Comparison of ENCODE assay signal across 20 cellular contexts in genomic region chr16:3073448-3073847, GRCh38. TPM values are rescaled to one million over a fixed set of nuclear protein-coding genes. Genes with fewer than 3 reads are reported as not detected.
DNase-seq lines count a peak whose midpoint lies in the region; ATAC-seq, FAIRE-seq and TF ChIP-seq lines count a peak whose summit lies in the region.
"Had no signal": no experiment of that assay in that cellular context is flagged by ENCODE, and none has a peak within 500 bp of the region (broad histone marks: within the 10 kb centered on the region; RNA-seq: fewer than 3 reads in every experiment).

No MANE protein-coding gene starts in this region.

- no peak for TF ChIP-seq EP300 in HepG2 (IDR thresholded peaks at IDR 0.05; ENCODE audit: low read depth in 2 of 2, low read length in 2 of 2)
- TF ChIP-seq EP300 in HepG2 (CRISPR knock-in tag; IDR thresholded peaks at IDR 0.05; ENCODE audit: borderline replicate concordance): no peak

- TF ChIP-seq CTCF in HepG2 (CRISPR knock-in tag; IDR thresholded peaks at IDR 0.05): no peak

- no peaks in the 10 kb centered on the region for H3K79me2 ChIP-seq in HepG2 (ENCODE audit: insufficient read depth, low read length)

- peaks cover 9% of the 10 kb centered on the region for H3K36me3 Mint-ChIP-seq in activated naive CD4-positive, alpha-beta T cell treated with anti-CD3 and anti-CD28 coated beads, Interleukin-2, amount 50 U/mL, for 24 hours
- H3K36me3 Mint-ChIP-seq in T-helper 2 cell treated with Interferon-gamma antibody and Interleukin-4, amounts not matched to agents 5 μg/mL and 100 μg/mL, for 36 hours (ENCODE audit: low read depth): peaks cover 65% of the 10 kb centered on the region

- peaks cover 86% of the 10 kb centered on the region for H3K4me1 Mint-ChIP-seq in activated naive CD4-positive, alpha-beta T cell treated with anti-CD3 and anti-CD28 coated beads, Interleukin-2, amount 50 U/mL, for 24 hours
- peaks cover 79% of the 10 kb centered on the region for H3K4me1 Mint-ChIP-seq in T-helper 2 cell treated with Interferon-gamma antibody and Interleukin-4, amounts not matched to agents 5 μg/mL and 100 μg/mL, for 36 hours (ENCODE audit: low read depth)
- H3K4me1 Mint-ChIP-seq in stimulated activated naive CD8-positive, alpha-beta T cell treated with anti-CD3 and anti-CD28 coated beads, Interleukin-15, amount 100 ng/mL, for 72 hours: peaks cover 91% of the 10 kb centered on the region

- in situ Hi-C loops in HepG2 (cut with HindIII; ENCODE audit: extremely low pct_ligation_motif_present, low pct_unique_long_range_greater_than_20kb): no loop called here

- no TSS peak for BruUV-seq in HepG2 (replicated peaks; lab: Mats Ljungman, UMichigan)

- intact Hi-C loops in HepG2 (cut with micrococcal nuclease; ENCODE audit: unreplicated experiment): no loop called here

- H3K4me3 Mint-ChIP-seq in activated naive CD4-positive, alpha-beta T cell treated with anti-CD3 and anti-CD28 coated beads, Interleukin-2, amount 50 U/mL, for 24 hours: peak overlapping the region; percentile 39
- H3K4me3 Mint-ChIP-seq in T-helper 2 cell treated with Interferon-gamma antibody and Interleukin-4, amounts not matched to agents 5 μg/mL and 100 μg/mL, for 36 hours: peak overlapping the region; percentile 80
- peak overlapping the region; percentile 85 to 87 for H3K4me3 Mint-ChIP-seq in stimulated activated naive CD8-positive, alpha-beta T cell treated with anti-CD3 and anti-CD28 coated beads, Interleukin-15, amount 100 ng/mL, for 72 hours

- DNase-seq in activated naive CD4-positive, alpha-beta T cell treated with anti-CD3 and anti-CD28 coated beads, Interleukin-2, amount 50 U/mL, for 16 hours: no peak
- DNase-seq in T-helper 2 cell treated with Interferon-gamma antibody and Interleukin-4, amounts not matched to agents 5 μg/mL and 100 μg/mL, for 36 hours (ENCODE audit: low spot score): no peak
- DNase-seq in effector memory CD4-positive, alpha-beta T cell: no peak
- no peak for DNase-seq in stimulated activated naive CD8-positive, alpha-beta T cell treated with anti-CD3 and anti-CD28 coated beads, Interleukin-15, amount 100 ng/mL, for 72 hours
- DNase-seq in HepG2 (ENCODE audit: low spot score): no peak
- DNase-seq in HuH-7.5 (ENCODE audit: low spot score): no peak
- DNase-seq in stimulated activated naive CD4-positive, alpha-beta T cell (lab: John Stamatoyannopoulos, UW): no peak
- DNase-seq: activated gamma-delta T cell treated with Interleukin-2 at 50 U/mL for 16 hours, EL, GM23248, left lung, NCI-H1417 treated with DMSO at 0.1 percent for 48 hours, NCI-H2171, NCI-H69, nucleus accumbens, testis had no signal

- peaks cover 11% of the 10 kb centered on the region for H3K36me3 ChIP-seq in effector memory CD4-positive, alpha-beta T cell (ENCODE audit: control insufficient read depth, insufficient read depth, low read length)
- peaks cover 2% of the 10 kb centered on the region in 2 experiments; a peak in 1 of 5 replicates for H3K36me3 ChIP-seq in HepG2 (replicated peaks in 1 of 2; ENCODE audit: control insufficient read depth in 1 of 2, insufficient read depth in 2 of 2, low read length in 2 of 2)

- peak overlapping the region; percentile 79 for H3K27ac Mint-ChIP-seq in activated naive CD4-positive, alpha-beta T cell treated with anti-CD3 and anti-CD28 coated beads, Interleukin-2, amount 50 U/mL, for 24 hours
- H3K27ac Mint-ChIP-seq in T-helper 2 cell treated with Interferon-gamma antibody and Interleukin-4, amounts not matched to agents 5 μg/mL and 100 μg/mL, for 36 hours: peak overlapping the region; percentile 98
- peak overlapping the region; percentile 30 to 91 for H3K27ac Mint-ChIP-seq in stimulated activated naive CD8-positive, alpha-beta T cell treated with anti-CD3 and anti-CD28 coated beads, Interleukin-15, amount 100 ng/mL, for 72 hours

- no peaks in the 10 kb centered on the region for H3K9me3 ChIP-seq in effector memory CD4-positive, alpha-beta T cell (ENCODE audit: control insufficient read depth, low read length)
- H3K9me3 ChIP-seq in HepG2 (ENCODE audit: low read length): no peaks in the 10 kb centered on the region
- H3K9me3 ChIP-seq: left lung, testis had no signal

- no peak for TF ChIP-seq RAD21 in HepG2 (CRISPR knock-in tag; IDR thresholded peaks at IDR 0.05)

- no peak for FAIRE-seq in HepG2 (lab: Jason Lieb, UNC)
- FAIRE-seq: colon had no signal

- H3K27me3 Mint-ChIP-seq in activated naive CD4-positive, alpha-beta T cell treated with anti-CD3 and anti-CD28 coated beads, Interleukin-2, amount 50 U/mL, for 24 hours: no peaks in the 10 kb centered on the region
- no peaks in the 10 kb centered on the region for H3K27me3 Mint-ChIP-seq in T-helper 2 cell treated with Interferon-gamma antibody and Interleukin-4, amounts not matched to agents 5 μg/mL and 100 μg/mL, for 36 hours (ENCODE audit: low read depth)
- H3K27me3 Mint-ChIP-seq in stimulated activated naive CD8-positive, alpha-beta T cell treated with anti-CD3 and anti-CD28 coated beads, Interleukin-15, amount 100 ng/mL, for 72 hours: no peaks in the 10 kb centered on the region

- POLR2A ChIA-PET in HepG2 (lab: Yijun Ruan, JAX): interaction anchor here (3.8 kb wide), 1 partner anchor 8 kb away, joined by 20 read pairs; the partner anchor contains the start of gene IL32

- H3K4me1 ChIP-seq in effector memory CD4-positive, alpha-beta T cell (ENCODE audit: control insufficient read depth, insufficient read depth, low read length, poor library complexity, severe bottlenecking): peaks cover 88% of the 10 kb centered on the region
- H3K4me1 ChIP-seq in HepG2 (ENCODE audit: insufficient read depth, low read length): peaks cover 9% of the 10 kb centered on the region

- no peaks in the 10 kb centered on the region for H3K27me3 ChIP-seq in effector memory CD4-positive, alpha-beta T cell (replicated peaks; ENCODE audit: control insufficient read depth, insufficient read depth, low read length, poor library complexity, severe bottlenecking)
- H3K27me3 ChIP-seq in HepG2 (ENCODE audit: control insufficient read depth in 1 of 2, insufficient read depth in 2 of 2, low read length in 2 of 2): peaks cover 2 to 13% of the 10 kb centered on the region in 2 experiments; a peak in 3 of 5 replicates
- H3K27me3 ChIP-seq: left lung, testis had no signal

- CTCF ChIA-PET in HepG2 (lab: Yijun Ruan, JAX; ENCODE audit: low intra/inter-chr PET ratio, low total read pairs): no interaction called here

- no peak overlapping the region for H3K4me3 ChIP-seq in effector memory CD4-positive, alpha-beta T cell (ENCODE audit: insufficient read depth, low read depth, low read length, poor library complexity, severe bottlenecking)
- H3K4me3 ChIP-seq in HepG2 (replicated peaks in 1 of 3; ENCODE audit: insufficient read depth in 1 of 3, low read depth in 2 of 3, low read length in 3 of 3): no peak overlapping the region
- H3K4me3 ChIP-seq: GM23248, left lung, testis had no signal

- H3K4me2 ChIP-seq in HepG2 (ENCODE audit: low read depth, low read length): no peak overlapping the region

- peak overlapping the region; percentile 37 for H3K27ac ChIP-seq in effector memory CD4-positive, alpha-beta T cell (ENCODE audit: insufficient read depth, low read length, poor library complexity, severe bottlenecking)
- no peak overlapping the region for H3K27ac ChIP-seq in HepG2 (ENCODE audit: extremely low read length, insufficient read depth, low read length)
- H3K27ac ChIP-seq: GM23248, testis had no signal

- WGBS in HepG2 (ENCODE audit: low lambda C conversion rate): 45% methylated on average over 7 of the region's 7 CpGs

- no peak overlapping the region for H3K9ac ChIP-seq in HepG2 (ENCODE audit: insufficient read depth, low read depth, low read length)
- H3K9ac ChIP-seq: GM23248 had no signal

- no peak for TF ChIP-seq POLR2A in HepG2 (IDR thresholded peaks at IDR 0.05; ENCODE audit: insufficient read depth in 1 of 2, low read depth in 2 of 2, low read length in 2 of 2)

- no peak for ATAC-seq in stimulated activated naive CD8-positive, alpha-beta T cell treated with anti-CD3 and anti-CD28 coated beads, Interleukin-15, amount 100 ng/mL, for 72 hours
- no peak for ATAC-seq in HepG2
- ATAC-seq: left lung had no signal

- no peak overlapping the region for H2AFZ ChIP-seq in HepG2 (ENCODE audit: low read length)
- H2AFZ ChIP-seq: GM23248 had no signal

- H4K20me1 ChIP-seq in HepG2 (ENCODE audit: insufficient read depth, low read length): no peaks in the 10 kb centered on the region

- no peaks in the 10 kb centered on the region for H3K9me3 Mint-ChIP-seq in activated naive CD4-positive, alpha-beta T cell treated with anti-CD3 and anti-CD28 coated beads, Interleukin-2, amount 50 U/mL, for 24 hours
- H3K9me3 Mint-ChIP-seq in T-helper 2 cell treated with Interferon-gamma antibody and Interleukin-4, amounts not matched to agents 5 μg/mL and 100 μg/mL, for 36 hours: peaks cover 5% of the 10 kb centered on the region
- H3K9me3 Mint-ChIP-seq in stimulated activated naive CD8-positive, alpha-beta T cell treated with anti-CD3 and anti-CD28 coated beads, Interleukin-15, amount 100 ng/mL, for 72 hours: no peaks in the 10 kb centered on the region

RNA-seq across cellular contexts. Expression of gene IL32, which starts 8.0 kb away (rescaled TPM):
- total RNA-seq in HepG2 (2016; rRNA removed; fragmentation: Illumina TruSeq; extraction: Trizol): 115 and 127 TPM in 2 replicates
- 34.9 and 36.3 TPM in 2 replicates for total RNA-seq in HepG2 (2016; cell fraction: cytosol; rRNA removed; fragmentation: Illumina TruSeq; extraction: Trizol; ENCODE audit: low read depth)
- 122 and 128 TPM in 2 replicates for total RNA-seq in HepG2 (2016; cell fraction: insoluble cytoplasmic fraction; rRNA removed; fragmentation: Illumina TruSeq; extraction: Trizol)
- total RNA-seq in HepG2 (2016; cell fraction: membrane; rRNA removed; fragmentation: Illumina TruSeq; extraction: Trizol): 38.8 and 44.9 TPM in 2 replicates
- 61.4 and 65.7 TPM in 2 replicates for total RNA-seq in HepG2 (2016; cell fraction: nucleus; rRNA removed; fragmentation: Illumina TruSeq; extraction: Trizol)
- polyA plus RNA-seq in HepG2 (2011; rRNA removed): 165 and 258 TPM in 2 replicates
- 234 and 307 TPM in 2 replicates for polyA plus RNA-seq in HepG2 (2011; cell fraction: cytosol; rRNA removed)
- 204 and 358 TPM in 2 replicates for polyA plus RNA-seq in HepG2 (2011; cell fraction: nucleus; rRNA removed)
- 293 and 476 TPM in 2 replicates for polyA plus RNA-seq in HepG2 (2012)
- 97.2 and 118 TPM in 2 replicates for polyA plus RNA-seq in HepG2 (2016; cell fraction: cytosol; fragmentation: Illumina TruSeq; extraction: Trizol; ENCODE audit: low read depth)
- polyA plus RNA-seq in HepG2 (2016; cell fraction: insoluble cytoplasmic fraction; fragmentation: Illumina TruSeq; extraction: Trizol; ENCODE audit: low read depth): 284 and 327 TPM in 2 replicates
- polyA plus RNA-seq in HepG2 (2016; cell fraction: membrane; fragmentation: Illumina TruSeq; extraction: Trizol; ENCODE audit: low read depth): 84.7 and 107 TPM in 2 replicates
- 211 and 224 TPM in 2 replicates for polyA plus RNA-seq in HepG2 (2016; cell fraction: nucleus; fragmentation: Illumina TruSeq; extraction: Trizol; ENCODE audit: insufficient read depth, low read depth)
- 6.3 and 96.8 TPM in 2 replicates for polyA minus RNA-seq in HepG2 (2011; rRNA and poly(A)+ RNA removed; ENCODE audit: low replicate concordance)
- polyA minus RNA-seq in HepG2 (2011; cell fraction: cytosol; rRNA and poly(A)+ RNA removed): 73.6 and 109 TPM in 2 replicates
- 73.1 and 123 TPM in 2 replicates for polyA minus RNA-seq in HepG2 (2011; cell fraction: nucleus; rRNA and poly(A)+ RNA removed)

RNA-seq across cellular contexts. Expression of gene ZSCAN10, which starts 25.6 kb away (rescaled TPM):
- not detected in 2 replicates for total RNA-seq in HepG2 (2016; rRNA removed; fragmentation: Illumina TruSeq; extraction: Trizol)
- total RNA-seq in HepG2 (2016; cell fraction: cytosol; rRNA removed; fragmentation: Illumina TruSeq; extraction: Trizol; ENCODE audit: low read depth): not detected in 2 replicates
- 0.06 TPM in 1 of 2 replicates, not detected in the other for total RNA-seq in HepG2 (2016; cell fraction: insoluble cytoplasmic fraction; rRNA removed; fragmentation: Illumina TruSeq; extraction: Trizol)
- total RNA-seq in HepG2 (2016; cell fraction: membrane; rRNA removed; fragmentation: Illumina TruSeq; extraction: Trizol): not detected in 2 replicates
- 0.16 TPM in 1 of 2 replicates, not detected in the other for total RNA-seq in HepG2 (2016; cell fraction: nucleus; rRNA removed; fragmentation: Illumina TruSeq; extraction: Trizol)
- polyA plus RNA-seq in HepG2 (2011; rRNA removed): not detected in 2 replicates
- polyA plus RNA-seq in HepG2 (2011; cell fraction: cytosol; rRNA removed): 0.04 TPM in 1 of 2 replicates, not detected in the other
- polyA plus RNA-seq in HepG2 (2011; cell fraction: nucleus; rRNA removed): 0.31 and 0.82 TPM in 2 replicates
- polyA plus RNA-seq in HepG2 (2012): 0.11 and 0.17 TPM in 2 replicates
- not detected in 2 replicates for polyA plus RNA-seq in HepG2 (2016; cell fraction: cytosol; fragmentation: Illumina TruSeq; extraction: Trizol; ENCODE audit: low read depth)
- 0.16 TPM in 1 of 2 replicates, not detected in the other for polyA plus RNA-seq in HepG2 (2016; cell fraction: insoluble cytoplasmic fraction; fragmentation: Illumina TruSeq; extraction: Trizol; ENCODE audit: low read depth)
- not detected in 2 replicates for polyA plus RNA-seq in HepG2 (2016; cell fraction: membrane; fragmentation: Illumina TruSeq; extraction: Trizol; ENCODE audit: low read depth)
- not detected in 2 replicates for polyA plus RNA-seq in HepG2 (2016; cell fraction: nucleus; fragmentation: Illumina TruSeq; extraction: Trizol; ENCODE audit: insufficient read depth, low read depth)
- not detected in 2 replicates for polyA minus RNA-seq in HepG2 (2011; rRNA and poly(A)+ RNA removed; ENCODE audit: low replicate concordance)
- not detected in 2 replicates for polyA minus RNA-seq in HepG2 (2011; cell fraction: cytosol; rRNA and poly(A)+ RNA removed)
- not detected in 2 replicates for polyA minus RNA-seq in HepG2 (2011; cell fraction: nucleus; rRNA and poly(A)+ RNA removed)
- total RNA-seq: GM23248, left lung, renal cortical epithelial cell had no signal
- polyA plus RNA-seq: AG04450 had no signal

RNA-seq across cellular contexts. Expression of gene MMP25, which starts 27.1 kb away (rescaled TPM):
- total RNA-seq in HepG2 (2016; rRNA removed; fragmentation: Illumina TruSeq; extraction: Trizol): 0.04 TPM in 1 of 2 replicates, not detected in the other
- 0.18 TPM in 1 of 2 replicates, not detected in the other for total RNA-seq in HepG2 (2016; cell fraction: cytosol; rRNA removed; fragmentation: Illumina TruSeq; extraction: Trizol; ENCODE audit: low read depth)
- total RNA-seq in HepG2 (2016; cell fraction: insoluble cytoplasmic fraction; rRNA removed; fragmentation: Illumina TruSeq; extraction: Trizol): 0.02 TPM in 1 of 2 replicates, not detected in the other
- 0.15 and 0.17 TPM in 2 replicates for total RNA-seq in HepG2 (2016; cell fraction: membrane; rRNA removed; fragmentation: Illumina TruSeq; extraction: Trizol)
- not detected in 2 replicates for total RNA-seq in HepG2 (2016; cell fraction: nucleus; rRNA removed; fragmentation: Illumina TruSeq; extraction: Trizol)
- polyA plus RNA-seq in HepG2 (2011; rRNA removed): 0.07 and 0.08 TPM in 2 replicates
- polyA plus RNA-seq in HepG2 (2011; cell fraction: cytosol; rRNA removed): 0.04 TPM in 1 of 2 replicates, not detected in the other
- 0.14 and 0.21 TPM in 2 replicates for polyA plus RNA-seq in HepG2 (2011; cell fraction: nucleus; rRNA removed)
- polyA plus RNA-seq in HepG2 (2012): 0.09 and 0.27 TPM in 2 replicates
- not detected in 2 replicates for polyA plus RNA-seq in HepG2 (2016; cell fraction: cytosol; fragmentation: Illumina TruSeq; extraction: Trizol; ENCODE audit: low read depth)
- polyA plus RNA-seq in HepG2 (2016; cell fraction: insoluble cytoplasmic fraction; fragmentation: Illumina TruSeq; extraction: Trizol; ENCODE audit: low read depth): not detected in 2 replicates
- polyA plus RNA-seq in HepG2 (2016; cell fraction: membrane; fragmentation: Illumina TruSeq; extraction: Trizol; ENCODE audit: low read depth): not detected in 2 replicates
- polyA plus RNA-seq in HepG2 (2016; cell fraction: nucleus; fragmentation: Illumina TruSeq; extraction: Trizol; ENCODE audit: insufficient read depth, low read depth): not detected in 2 replicates
- polyA minus RNA-seq in HepG2 (2011; rRNA and poly(A)+ RNA removed; ENCODE audit: low replicate concordance): 0.12 and 0.19 TPM in 2 replicates
- not detected in 2 replicates for polyA minus RNA-seq in HepG2 (2011; cell fraction: cytosol; rRNA and poly(A)+ RNA removed)
- 0.12 and 0.13 TPM in 2 replicates for polyA minus RNA-seq in HepG2 (2011; cell fraction: nucleus; rRNA and poly(A)+ RNA removed)
- total RNA-seq: GM23248 had no signal
- polyA plus RNA-seq: AG04450 had no signal

RNA-seq across cellular contexts. Expression of gene BICDL2, which starts 36.7 kb away (rescaled TPM):
- total RNA-seq in HepG2 (2016; rRNA removed; fragmentation: Illumina TruSeq; extraction: Trizol): not detected in 2 replicates
- total RNA-seq in HepG2 (2016; cell fraction: cytosol; rRNA removed; fragmentation: Illumina TruSeq; extraction: Trizol; ENCODE audit: low read depth): not detected in 2 replicates
- total RNA-seq in HepG2 (2016; cell fraction: insoluble cytoplasmic fraction; rRNA removed; fragmentation: Illumina TruSeq; extraction: Trizol): not detected in 2 replicates
- total RNA-seq in HepG2 (2016; cell fraction: membrane; rRNA removed; fragmentation: Illumina TruSeq; extraction: Trizol): not detected in 2 replicates
- total RNA-seq in HepG2 (2016; cell fraction: nucleus; rRNA removed; fragmentation: Illumina TruSeq; extraction: Trizol): not detected in 2 replicates
- polyA plus RNA-seq in HepG2 (2011; rRNA removed): 0.12 and 0.18 TPM in 2 replicates
- 0.10 and 0.28 TPM in 2 replicates for polyA plus RNA-seq in HepG2 (2011; cell fraction: cytosol; rRNA removed)
- polyA plus RNA-seq in HepG2 (2011; cell fraction: nucleus; rRNA removed): 0.26 and 0.31 TPM in 2 replicates
- 0.12 TPM in 1 of 2 replicates, not detected in the other for polyA plus RNA-seq in HepG2 (2012)
- polyA plus RNA-seq in HepG2 (2016; cell fraction: cytosol; fragmentation: Illumina TruSeq; extraction: Trizol; ENCODE audit: low read depth): not detected in 2 replicates
- polyA plus RNA-seq in HepG2 (2016; cell fraction: insoluble cytoplasmic fraction; fragmentation: Illumina TruSeq; extraction: Trizol; ENCODE audit: low read depth): not detected in 2 replicates
- polyA plus RNA-seq in HepG2 (2016; cell fraction: membrane; fragmentation: Illumina TruSeq; extraction: Trizol; ENCODE audit: low read depth): not detected in 2 replicates
- not detected in 2 replicates for polyA plus RNA-seq in HepG2 (2016; cell fraction: nucleus; fragmentation: Illumina TruSeq; extraction: Trizol; ENCODE audit: insufficient read depth, low read depth)
- polyA minus RNA-seq in HepG2 (2011; rRNA and poly(A)+ RNA removed; ENCODE audit: low replicate concordance): 0.12 TPM in 1 of 2 replicates, not detected in the other
- polyA minus RNA-seq in HepG2 (2011; cell fraction: cytosol; rRNA and poly(A)+ RNA removed): not detected in 2 replicates
- polyA minus RNA-seq in HepG2 (2011; cell fraction: nucleus; rRNA and poly(A)+ RNA removed): not detected in 2 replicates
- polyA plus RNA-seq: AG04450 had no signal

RNA-seq across cellular contexts. Expression of gene ZNF205, which starts 38.9 kb away (rescaled TPM):
- total RNA-seq in HepG2 (2016; rRNA removed; fragmentation: Illumina TruSeq; extraction: Trizol): 6.7 and 10.2 TPM in 2 replicates
- 5.8 and 5.9 TPM in 2 replicates for total RNA-seq in HepG2 (2016; cell fraction: cytosol; rRNA removed; fragmentation: Illumina TruSeq; extraction: Trizol; ENCODE audit: low read depth)
- total RNA-seq in HepG2 (2016; cell fraction: insoluble cytoplasmic fraction; rRNA removed; fragmentation: Illumina TruSeq; extraction: Trizol): 6.7 and 10.6 TPM in 2 replicates
- 12.3 and 12.5 TPM in 2 replicates for total RNA-seq in HepG2 (2016; cell fraction: membrane; rRNA removed; fragmentation: Illumina TruSeq; extraction: Trizol)
- 5.2 and 5.8 TPM in 2 replicates for total RNA-seq in HepG2 (2016; cell fraction: nucleus; rRNA removed; fragmentation: Illumina TruSeq; extraction: Trizol)
- 5.8 and 6.5 TPM in 2 replicates for polyA plus RNA-seq in HepG2 (2011; rRNA removed)
- polyA plus RNA-seq in HepG2 (2011; cell fraction: cytosol; rRNA removed): 5.0 and 9.9 TPM in 2 replicates
- 22.3 and 26.1 TPM in 2 replicates for polyA plus RNA-seq in HepG2 (2011; cell fraction: nucleus; rRNA removed)
- 4.5 and 5.5 TPM in 2 replicates for polyA plus RNA-seq in HepG2 (2012)
- polyA plus RNA-seq in HepG2 (2016; cell fraction: cytosol; fragmentation: Illumina TruSeq; extraction: Trizol; ENCODE audit: low read depth): 6.1 and 6.3 TPM in 2 replicates
- 7.6 and 8.3 TPM in 2 replicates for polyA plus RNA-seq in HepG2 (2016; cell fraction: insoluble cytoplasmic fraction; fragmentation: Illumina TruSeq; extraction: Trizol; ENCODE audit: low read depth)
- polyA plus RNA-seq in HepG2 (2016; cell fraction: membrane; fragmentation: Illumina TruSeq; extraction: Trizol; ENCODE audit: low read depth): 8.5 and 10.4 TPM in 2 replicates
- polyA plus RNA-seq in HepG2 (2016; cell fraction: nucleus; fragmentation: Illumina TruSeq; extraction: Trizol; ENCODE audit: insufficient read depth, low read depth): 13.2 and 13.4 TPM in 2 replicates
- 4.4 and 7.4 TPM in 2 replicates for polyA minus RNA-seq in HepG2 (2011; rRNA and poly(A)+ RNA removed; ENCODE audit: low replicate concordance)
- polyA minus RNA-seq in HepG2 (2011; cell fraction: cytosol; rRNA and poly(A)+ RNA removed): 2.8 and 3.6 TPM in 2 replicates
- polyA minus RNA-seq in HepG2 (2011; cell fraction: nucleus; rRNA and poly(A)+ RNA removed): 1.4 and 2.7 TPM in 2 replicates
